3 cellular contexts compared by ENCODE assay signal in the genomic region with DNA sequence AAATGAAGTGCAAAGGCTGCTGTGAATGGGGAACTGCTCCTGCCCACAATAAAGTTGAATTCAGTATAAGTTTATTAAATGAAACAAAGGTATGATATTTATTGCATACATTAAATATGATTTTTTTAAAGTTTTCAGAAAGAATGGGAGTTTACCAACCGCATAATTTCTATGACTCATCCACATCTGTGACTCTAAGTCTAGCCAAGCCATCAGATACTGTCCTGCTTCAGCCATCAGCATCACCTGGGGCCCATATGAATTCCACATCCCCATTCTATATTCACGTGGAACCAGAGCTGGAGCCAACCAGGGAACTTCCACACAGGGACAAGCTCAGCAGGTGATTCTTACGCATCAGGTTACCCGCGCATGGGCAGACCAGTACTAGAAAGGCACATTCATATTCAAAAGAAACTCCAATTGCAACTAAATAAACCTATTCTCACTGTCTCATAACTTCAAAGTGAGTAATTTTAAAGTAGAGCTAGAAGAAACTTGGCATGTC.
TF ChIP-seq lines count a peak whose summit lies in the region.

No MANE protein-coding gene starts in this region.

TF ChIP-seq in GM23338, 12 proteins besides CTCF, POLR2A, EP300 and RAD21 (continues in another document):
- TF ChIP-seq EZH2phosphoT487 (IDR thresholded peaks at IDR 0.05; ENCODE audit: unreplicated experiment), result no peak
- TF ChIP-seq STAT1 (IDR thresholded peaks at IDR 0.05; ENCODE audit: unreplicated experiment), result no peak
- TF ChIP-seq ZNF462 (CRISPR knock-in tag; IDR thresholded peaks at IDR 0.05), result no peak
- no peak for TF ChIP-seq CREB1 (CRISPR knock-in tag; IDR thresholded peaks at IDR 0.05; ENCODE audit: low read depth)
- TF ChIP-seq JUNB (IDR thresholded peaks at IDR 0.05; ENCODE audit: unreplicated experiment), result no peak
- no peak for TF ChIP-seq ZNF114 (CRISPR knock-in tag; IDR thresholded peaks at IDR 0.05)
- no peak for TF ChIP-seq NANOG (IDR thresholded peaks at IDR 0.05; ENCODE audit: borderline replicate concordance)
- TF ChIP-seq ZNF331 (CRISPR knock-in tag; IDR thresholded peaks at IDR 0.05; ENCODE audit: low read depth), result no peak
- no peak for TF ChIP-seq POLR2AphosphoS5 (IDR thresholded peaks at IDR 0.05; ENCODE audit: low read depth)

TF ChIP-seq in IMR-90, 13 proteins besides CTCF, POLR2A, EP300 and RAD21:
- TF ChIP-seq FOS (IDR thresholded peaks at IDR 0.05; ENCODE audit: low read depth, low read length) (0 out of 2 replicates have a peak, but pooled peaks have one; percentile 44), CEBPB (IDR thresholded peaks at IDR 0.05; ENCODE audit: low read depth, low read length) (no peak)

TF ChIP-seq in H1, 55 proteins besides CTCF, POLR2A, EP300 and RAD21:
- TF ChIP-seq, protein P1, sequence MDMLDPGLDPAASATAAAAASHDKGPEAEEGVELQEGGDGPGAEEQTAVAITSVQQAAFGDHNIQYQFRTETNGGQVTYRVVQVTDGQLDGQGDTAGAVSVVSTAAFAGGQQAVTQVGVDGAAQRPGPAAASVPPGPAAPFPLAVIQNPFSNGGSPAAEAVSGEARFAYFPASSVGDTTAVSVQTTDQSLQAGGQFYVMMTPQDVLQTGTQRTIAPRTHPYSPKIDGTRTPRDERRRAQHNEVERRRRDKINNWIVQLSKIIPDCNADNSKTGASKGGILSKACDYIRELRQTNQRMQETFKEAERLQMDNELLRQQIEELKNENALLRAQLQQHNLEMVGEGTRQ (IDR thresholded peaks at IDR 0.05; ENCODE audit: low read length), result no peak
- TF ChIP-seq SRF (IDR thresholded peaks at IDR 0.05; ENCODE audit: low read depth, low read length) (no peak), ASH2L (IDR thresholded peaks at IDR 0.05; ENCODE audit: low read length) (no peak), NRF1 (IDR thresholded peaks at IDR 0.05; ENCODE audit: low read depth, low read length) (0 out of 2 replicates have a peak, but pooled peaks have one; percentile 13), SIN3A (conservative IDR thresholded peaks at IDR 0.05 in 1 of 2, IDR thresholded peaks at IDR 0.05 in 1 of 2; ENCODE audit: low read depth in 1 of 2, low read length in 2 of 2) (no peak)
